In genomic region chr10:80207768-80208385, GRCh38 we compare ENCODE assay signal across 9 cellular contexts. TPM values are rescaled to one million over a fixed set of nuclear protein-coding genes. Genes with fewer than 3 reads are reported as not detected.
DNase-seq lines count a peak whose midpoint lies in the region; ATAC-seq and TF ChIP-seq lines count a peak whose summit lies in the region.
"Had no signal": no experiment of that assay in that cellular context is flagged by ENCODE, and none has a peak within 500 bp of the region (broad histone marks: within the 10 kb centered on the region; RNA-seq: fewer than 3 reads in every experiment).

No MANE protein-coding gene starts in this region.

- CTCF ChIA-PET in HEK293T (lab: Yijun Ruan, JAX) = interaction anchor here (1.2 kb wide), 1 partner anchor 15 kb away, joined by 4 read pairs; no protein-coding TSS in a partner anchor
- CTCF ChIA-PET in MCF 10A (lab: Yijun Ruan, JAX) = interaction anchor here (0.8 to 2.2 kb wide), 4 partner anchors 43 to 149 kb away, joined by 3 to 11 read pairs (median 3); no protein-coding TSS in a partner anchor

- no peak for TF ChIP-seq CTCF in MCF 10A (IDR thresholded peaks at IDR 0.05; ENCODE audit: unreplicated experiment)
- TF ChIP-seq CTCF in right lobe of liver (IDR thresholded peaks at IDR 0.05) = no peak

- H3K4me3 ChIP-seq in right lobe of liver (peak overlapping the region; percentile 30 to 61 (median 52)), subcutaneous abdominal adipose tissue (ENCODE audit: low read depth in 1 of 5, low read length in 5 of 5) (peak overlapping the region; percentile 11 to 54 (median 45)), SJCRH30 (no peak overlapping the region)

- H3K27ac Mint-ChIP-seq in MCF 10A (ENCODE audit: low read depth, unreplicated experiment) = peak overlapping the region; percentile 88
- H3K27ac Mint-ChIP-seq: activated CD4-positive, alpha-beta T cell treated with anti-CD3 and anti-CD28 coated beads for 36 hours had no signal

- WGBS in right lobe of liver (ENCODE audit: insufficient coverage, low coverage, low lambda C conversion rate, missing lambda C conversion rate) = 65% methylated on average over 15 of the region's 15 CpGs

- POLR2A ChIA-PET in HEK293T (lab: Yijun Ruan, JAX) = interaction anchor here (1.5 kb wide), 1 partner anchor 13 kb away, joined by 3 read pairs; no protein-coding TSS in a partner anchor
- POLR2A ChIA-PET in MCF 10A (lab: Yijun Ruan, JAX) = interaction anchor here (0.7 to 2.5 kb wide), 9 partner anchors 10 to 222 kb away, joined by 3 to 9 read pairs (median 4); no protein-coding TSS in a partner anchor

- intact Hi-C loops in MCF 10A (cut with micrococcal nuclease) = loop anchor here (2.0 to 5.0 kb wide), 2 partner anchors 49 to 131 kb away; partner anchors contain the start of gene TMEM254
- intact Hi-C loops in right lobe of liver (cut with DNase I) = loop anchor here in 1 of 2 donors (10.0 kb wide), 1 partner anchor 53 kb away; no protein-coding TSS in a partner anchor

- peak overlapping the region; percentile 77 for H3K4me3 Mint-ChIP-seq in MCF 10A (ENCODE audit: unreplicated experiment)
- H3K4me3 Mint-ChIP-seq: activated CD4-positive, alpha-beta T cell treated with anti-CD3 and anti-CD28 coated beads for 36 hours had no signal

- H3K4me1 ChIP-seq in right lobe of liver (peaks cover 0 to 33% (median 13%) of the 10 kb centered on the region in 4 donors), subcutaneous abdominal adipose tissue (ENCODE audit: control insufficient read depth in 5 of 5, insufficient read depth in 5 of 5, low read length in 5 of 5) (peaks cover 5 to 45% (median 36%) of the 10 kb centered on the region in 5 donors), SJCRH30 (no peaks in the 10 kb centered on the region)

- H3K36me3 ChIP-seq in right lobe of liver = no peaks in the 10 kb centered on the region
- H3K36me3 ChIP-seq in subcutaneous abdominal adipose tissue (ENCODE audit: control insufficient read depth in 5 of 5, insufficient read depth in 5 of 5, low read length in 5 of 5) = no peaks in the 10 kb centered on the region
- H3K36me3 ChIP-seq in SJCRH30 = no peaks in the 10 kb centered on the region

- no peaks in the 10 kb centered on the region for H3K36me3 Mint-ChIP-seq in MCF 10A (ENCODE audit: insufficient read depth, unreplicated experiment)

- DNase-seq in HEK293T (ENCODE audit: extremely low spot score) (peak; percentile 28), MCF 10A (ENCODE audit: unreplicated experiment) (no peak), right lobe of liver (no peak), D341Med (ENCODE audit: low spot score) (no peak), SJCRH30 (no peak)
- DNase-seq: activated CD4-positive, alpha-beta T cell treated with anti-CD3 and anti-CD28 coated beads for 36 hours had no signal

- H3K27me3 ChIP-seq in right lobe of liver = no peaks in the 10 kb centered on the region
- no peaks in the 10 kb centered on the region for H3K27me3 ChIP-seq in subcutaneous abdominal adipose tissue (ENCODE audit: control insufficient read depth in 5 of 5, insufficient read depth in 4 of 5, low read length in 5 of 5)
- H3K27me3 ChIP-seq in SJCRH30 = no peaks in the 10 kb centered on the region

- peaks cover 22% of the 10 kb centered on the region for H3K4me1 Mint-ChIP-seq in MCF 10A (ENCODE audit: insufficient read depth, unreplicated experiment)

- H3K9me3 Mint-ChIP-seq in MCF 10A (ENCODE audit: unreplicated experiment) = no peaks in the 10 kb centered on the region

- BruUV-seq in MCF 10A (replicated peaks; lab: Mats Ljungman, UMichigan) = TSS peak; percentile 61

- TF ChIP-seq POLR2A in right lobe of liver (IDR thresholded peaks at IDR 0.05) = no peak

- H3K9ac ChIP-seq in subcutaneous abdominal adipose tissue (ENCODE audit: low read length in 5 of 5) = peak overlapping the region in 4 of 5 donors; percentile 30 to 75 (median 62)

- no peaks in the 10 kb centered on the region for H3K9me3 ChIP-seq in right lobe of liver
- H3K9me3 ChIP-seq in subcutaneous abdominal adipose tissue (ENCODE audit: control insufficient read depth in 5 of 5, low read length in 5 of 5) = no peaks in the 10 kb centered on the region
- H3K9me3 ChIP-seq in SJCRH30 (replicated peaks) = no peaks in the 10 kb centered on the region

- ATAC-seq in right lobe of liver (no peak), HG02981 (IDR thresholded peaks at IDR 0.05; ENCODE audit: unreplicated experiment) (no peak), HG03095 (IDR thresholded peaks at IDR 0.05; ENCODE audit: unreplicated experiment) (no peak)
- ATAC-seq: activated CD4-positive, alpha-beta T cell treated with anti-CD3 and anti-CD28 coated beads for 36 hours had no signal

- H3K27ac ChIP-seq in right lobe of liver = peak overlapping the region; percentile 81 to 98 (median 91)
- H3K27ac ChIP-seq in subcutaneous abdominal adipose tissue (ENCODE audit: low read depth, low read length) = peak overlapping the region; percentile 93
- H3K27ac ChIP-seq in SJCRH30 = no peak overlapping the region

- H3K27me3 Mint-ChIP-seq in MCF 10A (ENCODE audit: insufficient read depth, unreplicated experiment) = no peaks in the 10 kb centered on the region
- H3K27me3 Mint-ChIP-seq: activated CD4-positive, alpha-beta T cell treated with anti-CD3 and anti-CD28 coated beads for 36 hours had no signal

TF ChIP-seq in HEK293T, 16 proteins besides CTCF, POLR2A, EP300 and RAD21:
- TF ChIP-seq, protein P1, sequence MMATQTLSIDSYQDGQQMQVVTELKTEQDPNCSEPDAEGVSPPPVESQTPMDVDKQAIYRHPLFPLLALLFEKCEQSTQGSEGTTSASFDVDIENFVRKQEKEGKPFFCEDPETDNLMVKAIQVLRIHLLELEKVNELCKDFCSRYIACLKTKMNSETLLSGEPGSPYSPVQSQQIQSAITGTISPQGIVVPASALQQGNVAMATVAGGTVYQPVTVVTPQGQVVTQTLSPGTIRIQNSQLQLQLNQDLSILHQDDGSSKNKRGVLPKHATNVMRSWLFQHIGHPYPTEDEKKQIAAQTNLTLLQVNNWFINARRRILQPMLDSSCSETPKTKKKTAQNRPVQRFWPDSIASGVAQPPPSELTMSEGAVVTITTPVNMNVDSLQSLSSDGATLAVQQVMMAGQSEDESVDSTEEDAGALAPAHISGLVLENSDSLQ (IDR thresholded peaks at IDR 0.05) = peak; percentile 39; the same call in 1 of the 2 replicates
- no peak for TF ChIP-seq LEF1 (IDR thresholded peaks at IDR 0.05; ENCODE audit: borderline replicate concordance)

RNA-seq across cellular contexts. Expression of gene ANXA11, which starts 2.5 kb away (rescaled TPM):
- total RNA-seq in MCF 10A (2022) = 68.5 and 93.8 TPM in 2 replicates
- total RNA-seq in right lobe of liver = 100 to 1,000 TPM in 1 of 6 experiments, 10 to 100 TPM in 5; 41.7 to 100 (median 55.6) TPM
- 36.2 and 39.5 TPM in 2 replicates for total RNA-seq in SJCRH30 (2014; rRNA removed; shearing (Covaris generic))
